ENCODE assay signal across 1 cellular context in genomic region chr22:27514612-27515011, GRCh38.
TF ChIP-seq lines count a peak whose summit lies in the region.

No MANE protein-coding gene starts in this region.

TF ChIP-seq in HEK293, 187 proteins besides CTCF, POLR2A, EP300 and RAD21 (continued from another document):
- TF ChIP-seq ATF2 (tag by site-specific recombination; IDR thresholded peaks at IDR 0.05; ENCODE audit: low read depth) (0 out of 2 replicates have a peak, but pooled peaks have one; percentile 30), SETDB1 (IDR thresholded peaks at IDR 0.05; ENCODE audit: insufficient read length, low read length) (peak; percentile 56)
TF ChIP-seq in HEK293: peak in this region for 2.
